ENCODE assay signal across 1 cellular context in genomic region chr12:48022676-48023385, GRCh38.
TF ChIP-seq lines count a peak whose summit lies in the region.

No MANE protein-coding gene starts in this region.

TF ChIP-seq in HepG2, 621 proteins besides CTCF, POLR2A, EP300 and RAD21:
- no peak for TF ChIP-seq NR2C2 (CRISPR knock-in tag; IDR thresholded peaks at IDR 0.05; ENCODE audit: borderline replicate concordance)
- no peak for TF ChIP-seq ZNF232 (CRISPR knock-in tag; IDR thresholded peaks at IDR 0.05; ENCODE audit: borderline replicate concordance)
- no peak for TF ChIP-seq HNF4G (IDR thresholded peaks at IDR 0.05; ENCODE audit: borderline replicate concordance, low read depth, low read length)
- TF ChIP-seq HNF4G (CRISPR knock-in tag; IDR thresholded peaks at IDR 0.05; ENCODE audit: borderline replicate concordance, low read depth): no peak
- peak; percentile 35; the same call in 1 of the 2 replicates for TF ChIP-seq HMG20A (CRISPR knock-in tag; IDR thresholded peaks at IDR 0.05; ENCODE audit: borderline replicate concordance)
- no peak for TF ChIP-seq ZNF512 (CRISPR knock-in tag; IDR thresholded peaks at IDR 0.05)
- 0 out of 2 replicates have a peak, but pooled peaks have one; percentile 16 for TF ChIP-seq KDM6A (CRISPR knock-in tag; IDR thresholded peaks at IDR 0.05; ENCODE audit: low read depth)
- peak; percentile 31; the same call in 1 of the 2 replicates for TF ChIP-seq POGZ (CRISPR knock-in tag; IDR thresholded peaks at IDR 0.05)
- TF ChIP-seq ZNF331 (CRISPR knock-in tag; IDR thresholded peaks at IDR 0.05): peak; percentile 54; the same call in 1 of the 2 replicates
- TF ChIP-seq, protein P1, sequence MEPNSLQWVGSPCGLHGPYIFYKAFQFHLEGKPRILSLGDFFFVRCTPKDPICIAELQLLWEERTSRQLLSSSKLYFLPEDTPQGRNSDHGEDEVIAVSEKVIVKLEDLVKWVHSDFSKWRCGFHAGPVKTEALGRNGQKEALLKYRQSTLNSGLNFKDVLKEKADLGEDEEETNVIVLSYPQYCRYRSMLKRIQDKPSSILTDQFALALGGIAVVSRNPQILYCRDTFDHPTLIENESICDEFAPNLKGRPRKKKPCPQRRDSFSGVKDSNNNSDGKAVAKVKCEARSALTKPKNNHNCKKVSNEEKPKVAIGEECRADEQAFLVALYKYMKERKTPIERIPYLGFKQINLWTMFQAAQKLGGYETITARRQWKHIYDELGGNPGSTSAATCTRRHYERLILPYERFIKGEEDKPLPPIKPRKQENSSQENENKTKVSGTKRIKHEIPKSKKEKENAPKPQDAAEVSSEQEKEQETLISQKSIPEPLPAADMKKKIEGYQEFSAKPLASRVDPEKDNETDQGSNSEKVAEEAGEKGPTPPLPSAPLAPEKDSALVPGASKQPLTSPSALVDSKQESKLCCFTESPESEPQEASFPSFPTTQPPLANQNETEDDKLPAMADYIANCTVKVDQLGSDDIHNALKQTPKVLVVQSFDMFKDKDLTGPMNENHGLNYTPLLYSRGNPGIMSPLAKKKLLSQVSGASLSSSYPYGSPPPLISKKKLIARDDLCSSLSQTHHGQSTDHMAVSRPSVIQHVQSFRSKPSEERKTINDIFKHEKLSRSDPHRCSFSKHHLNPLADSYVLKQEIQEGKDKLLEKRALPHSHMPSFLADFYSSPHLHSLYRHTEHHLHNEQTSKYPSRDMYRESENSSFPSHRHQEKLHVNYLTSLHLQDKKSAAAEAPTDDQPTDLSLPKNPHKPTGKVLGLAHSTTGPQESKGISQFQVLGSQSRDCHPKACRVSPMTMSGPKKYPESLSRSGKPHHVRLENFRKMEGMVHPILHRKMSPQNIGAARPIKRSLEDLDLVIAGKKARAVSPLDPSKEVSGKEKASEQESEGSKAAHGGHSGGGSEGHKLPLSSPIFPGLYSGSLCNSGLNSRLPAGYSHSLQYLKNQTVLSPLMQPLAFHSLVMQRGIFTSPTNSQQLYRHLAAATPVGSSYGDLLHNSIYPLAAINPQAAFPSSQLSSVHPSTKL (CRISPR knock-in tag; IDR thresholded peaks at IDR 0.05): peak; percentile 67
- TF ChIP-seq ZNF460 (CRISPR knock-in tag; IDR thresholded peaks at IDR 0.05; ENCODE audit: borderline replicate concordance): no peak
- no peak for TF ChIP-seq TIGD3 (CRISPR knock-in tag; IDR thresholded peaks at IDR 0.05; ENCODE audit: borderline replicate concordance)
- TF ChIP-seq MZF1 (CRISPR knock-in tag; IDR thresholded peaks at IDR 0.05; ENCODE audit: borderline replicate concordance): no peak
- TF ChIP-seq HNF4A (CRISPR knock-in tag; IDR thresholded peaks at IDR 0.05): peak; percentile 28; the same call in 1 of the 2 replicates
- peak; percentile 79 for TF ChIP-seq BCL6 (CRISPR knock-in tag; IDR thresholded peaks at IDR 0.05)
- peak; percentile 38; the same call in 1 of the 2 replicates for TF ChIP-seq TFAP4 (IDR thresholded peaks at IDR 0.05; ENCODE audit: borderline replicate concordance, low read depth)
- no peak for TF ChIP-seq FOXA1 (IDR thresholded peaks at IDR 0.05)
- peak; percentile 23; the same call in 1 of the 2 replicates for TF ChIP-seq FOXA1 (CRISPR knock-in tag; IDR thresholded peaks at IDR 0.05)
- TF ChIP-seq TEAD3 (CRISPR knock-in tag; optimal IDR thresholded peaks at IDR 0.05; ENCODE audit: borderline replicate concordance): peak; percentile 11
- TF ChIP-seq, protein P2, sequence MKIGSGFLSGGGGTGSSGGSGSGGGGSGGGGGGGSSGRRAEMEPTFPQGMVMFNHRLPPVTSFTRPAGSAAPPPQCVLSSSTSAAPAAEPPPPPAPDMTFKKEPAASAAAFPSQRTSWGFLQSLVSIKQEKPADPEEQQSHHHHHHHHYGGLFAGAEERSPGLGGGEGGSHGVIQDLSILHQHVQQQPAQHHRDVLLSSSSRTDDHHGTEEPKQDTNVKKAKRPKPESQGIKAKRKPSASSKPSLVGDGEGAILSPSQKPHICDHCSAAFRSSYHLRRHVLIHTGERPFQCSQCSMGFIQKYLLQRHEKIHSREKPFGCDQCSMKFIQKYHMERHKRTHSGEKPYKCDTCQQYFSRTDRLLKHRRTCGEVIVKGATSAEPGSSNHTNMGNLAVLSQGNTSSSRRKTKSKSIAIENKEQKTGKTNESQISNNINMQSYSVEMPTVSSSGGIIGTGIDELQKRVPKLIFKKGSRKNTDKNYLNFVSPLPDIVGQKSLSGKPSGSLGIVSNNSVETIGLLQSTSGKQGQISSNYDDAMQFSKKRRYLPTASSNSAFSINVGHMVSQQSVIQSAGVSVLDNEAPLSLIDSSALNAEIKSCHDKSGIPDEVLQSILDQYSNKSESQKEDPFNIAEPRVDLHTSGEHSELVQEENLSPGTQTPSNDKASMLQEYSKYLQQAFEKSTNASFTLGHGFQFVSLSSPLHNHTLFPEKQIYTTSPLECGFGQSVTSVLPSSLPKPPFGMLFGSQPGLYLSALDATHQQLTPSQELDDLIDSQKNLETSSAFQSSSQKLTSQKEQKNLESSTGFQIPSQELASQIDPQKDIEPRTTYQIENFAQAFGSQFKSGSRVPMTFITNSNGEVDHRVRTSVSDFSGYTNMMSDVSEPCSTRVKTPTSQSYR (CRISPR knock-in tag; IDR thresholded peaks at IDR 0.05; ENCODE audit: borderline replicate concordance): peak; percentile 95
- peak; percentile 68; the same call in 1 of the 2 replicates for TF ChIP-seq TCF7 (IDR thresholded peaks at IDR 0.05; ENCODE audit: low read depth)
- TF ChIP-seq FOXA3 (CRISPR knock-in tag; IDR thresholded peaks at IDR 0.05): 0 out of 2 replicates have a peak, but pooled peaks have one; percentile 46
- TF ChIP-seq, protein P3, sequence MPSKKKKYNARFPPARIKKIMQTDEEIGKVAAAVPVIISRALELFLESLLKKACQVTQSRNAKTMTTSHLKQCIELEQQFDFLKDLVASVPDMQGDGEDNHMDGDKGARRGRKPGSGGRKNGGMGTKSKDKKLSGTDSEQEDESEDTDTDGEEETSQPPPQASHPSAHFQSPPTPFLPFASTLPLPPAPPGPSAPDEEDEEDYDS (CRISPR knock-in tag; IDR thresholded peaks at IDR 0.05): no peak
- TF ChIP-seq SALL1 (CRISPR knock-in tag; IDR thresholded peaks at IDR 0.05): peak; percentile 42
- no peak for TF ChIP-seq ZNF879 (CRISPR knock-in tag; IDR thresholded peaks at IDR 0.05)
- 0 out of 2 replicates have a peak, but pooled peaks have one; percentile 18 for TF ChIP-seq HDAC1 (CRISPR knock-in tag; IDR thresholded peaks at IDR 0.05)
- TF ChIP-seq, protein P4, sequence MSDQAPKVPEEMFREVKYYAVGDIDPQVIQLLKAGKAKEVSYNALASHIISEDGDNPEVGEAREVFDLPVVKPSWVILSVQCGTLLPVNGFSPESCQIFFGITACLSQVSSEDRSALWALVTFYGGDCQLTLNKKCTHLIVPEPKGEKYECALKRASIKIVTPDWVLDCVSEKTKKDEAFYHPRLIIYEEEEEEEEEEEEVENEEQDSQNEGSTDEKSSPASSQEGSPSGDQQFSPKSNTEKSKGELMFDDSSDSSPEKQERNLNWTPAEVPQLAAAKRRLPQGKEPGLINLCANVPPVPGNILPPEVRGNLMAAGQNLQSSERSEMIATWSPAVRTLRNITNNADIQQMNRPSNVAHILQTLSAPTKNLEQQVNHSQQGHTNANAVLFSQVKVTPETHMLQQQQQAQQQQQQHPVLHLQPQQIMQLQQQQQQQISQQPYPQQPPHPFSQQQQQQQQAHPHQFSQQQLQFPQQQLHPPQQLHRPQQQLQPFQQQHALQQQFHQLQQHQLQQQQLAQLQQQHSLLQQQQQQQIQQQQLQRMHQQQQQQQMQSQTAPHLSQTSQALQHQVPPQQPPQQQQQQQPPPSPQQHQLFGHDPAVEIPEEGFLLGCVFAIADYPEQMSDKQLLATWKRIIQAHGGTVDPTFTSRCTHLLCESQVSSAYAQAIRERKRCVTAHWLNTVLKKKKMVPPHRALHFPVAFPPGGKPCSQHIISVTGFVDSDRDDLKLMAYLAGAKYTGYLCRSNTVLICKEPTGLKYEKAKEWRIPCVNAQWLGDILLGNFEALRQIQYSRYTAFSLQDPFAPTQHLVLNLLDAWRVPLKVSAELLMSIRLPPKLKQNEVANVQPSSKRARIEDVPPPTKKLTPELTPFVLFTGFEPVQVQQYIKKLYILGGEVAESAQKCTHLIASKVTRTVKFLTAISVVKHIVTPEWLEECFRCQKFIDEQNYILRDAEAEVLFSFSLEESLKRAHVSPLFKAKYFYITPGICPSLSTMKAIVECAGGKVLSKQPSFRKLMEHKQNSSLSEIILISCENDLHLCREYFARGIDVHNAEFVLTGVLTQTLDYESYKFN (CRISPR knock-in tag; conservative IDR thresholded peaks at IDR 0.05): peak; percentile 54
- no peak for TF ChIP-seq SOX13 (IDR thresholded peaks at IDR 0.05)
- TF ChIP-seq SOX13 (CRISPR knock-in tag; conservative IDR thresholded peaks at IDR 0.05 in 1 of 2, IDR thresholded peaks at IDR 0.05 in 1 of 2): peak in 1 of 2 experiments; percentile 44; a peak in 1 of 4 replicates
- 0 out of 2 replicates have a peak, but pooled peaks have one; percentile 36 for TF ChIP-seq ZNF605 (CRISPR knock-in tag; IDR thresholded peaks at IDR 0.05)
- TF ChIP-seq GATAD2A (CRISPR knock-in tag; IDR thresholded peaks at IDR 0.05): peak; percentile 66; the same call in 1 of the 2 replicates
- no peak for TF ChIP-seq CENPBD1 (CRISPR knock-in tag; IDR thresholded peaks at IDR 0.05; ENCODE audit: borderline replicate concordance, low read depth)
